ENCODE assay signal across 10 cellular contexts in the genomic region with DNA sequence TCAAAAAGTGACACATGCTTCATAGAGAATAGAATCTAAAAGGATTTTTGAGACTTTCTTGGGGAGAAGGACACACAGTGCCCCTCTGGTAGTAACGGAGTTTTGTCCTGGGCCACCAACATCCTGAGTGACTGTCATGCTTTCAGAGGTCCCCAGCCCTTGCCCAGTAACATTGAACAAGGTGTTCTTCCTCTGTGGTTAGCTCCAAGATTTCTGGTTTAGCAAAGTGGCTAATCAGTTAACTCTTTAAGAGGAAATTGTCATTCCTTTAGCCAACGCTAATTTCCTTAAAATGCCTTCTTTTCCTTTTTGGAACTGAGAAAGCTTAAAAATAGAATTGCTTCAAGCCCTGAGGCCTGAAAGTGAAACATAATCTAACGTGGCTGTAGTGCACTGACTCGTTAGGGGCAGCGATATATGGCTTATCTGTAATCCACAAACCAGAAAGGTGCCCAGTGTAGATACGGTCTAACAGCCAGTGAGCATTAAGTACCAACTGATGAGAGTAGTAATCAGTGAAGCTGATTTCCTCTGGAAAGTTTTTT. TPM values are rescaled to one million over a fixed set of nuclear protein-coding genes. Genes with fewer than 3 reads are reported as not detected.
DNase-seq lines count a peak whose midpoint lies in the region; ATAC-seq, FAIRE-seq and TF ChIP-seq lines count a peak whose summit lies in the region.
"Had no signal": no experiment of that assay in that cellular context is flagged by ENCODE, and none has a peak within 500 bp of the region (broad histone marks: within the 10 kb centered on the region; RNA-seq: fewer than 3 reads in every experiment).

No MANE protein-coding gene starts in this region.

- DNase-seq in GM18507 (ENCODE audit: extremely low spot score, insufficient read length, low read depth): no peak
- DNase-seq in Kasumi-1 (lab: John Stamatoyannopoulos, UW): peak; percentile 22 to 49
- DNase-seq in right cardiac atrium: no peak
- no peak for DNase-seq in epidermal melanocyte (ENCODE audit: insufficient read length, low spot score)
- no peak for DNase-seq in NCI-H69 (lab: John Stamatoyannopoulos, UW)
- DNase-seq in PC-9: no peak
- DNase-seq in stimulated activated CD4-positive, alpha-beta T cell treated with anti-CD3 and anti-CD28 coated beads, Interleukin-4, amount 100 ng/mL, for 1 hour: no peak

- H3K27ac ChIP-seq in right cardiac atrium (ENCODE audit: low read length) (no peak overlapping the region), PC-9 (no peak overlapping the region)
- H3K27ac ChIP-seq: HL-60, parathyroid adenoma had no signal

- peak; percentile 92 for FAIRE-seq in GM18507 (lab: Jason Lieb, UNC)

- 22% methylated on average over 6 of the region's 6 CpGs for WGBS in right cardiac atrium

- CTCF ChIA-PET in PC-9 (lab: Charles Lee): no interaction called here

- no peak for TF ChIP-seq CTCF in PC-9 (conservative IDR thresholded peaks at IDR 0.05)

- no peaks in the 10 kb centered on the region for H3K27me3 ChIP-seq in right cardiac atrium (ENCODE audit: control insufficient read depth, insufficient read depth)
- H3K27me3 ChIP-seq in PC-9 (ENCODE audit: insufficient read depth, low read depth): no peaks in the 10 kb centered on the region

- peaks cover 100% of the 10 kb centered on the region for H3K79me2 ChIP-seq in PC-9 (ENCODE audit: low read depth)

- no peak overlapping the region for H2AFZ ChIP-seq in PC-9
- H2AFZ ChIP-seq: parathyroid adenoma had no signal

- H3K4me1 ChIP-seq in right cardiac atrium (ENCODE audit: control insufficient read depth, insufficient read depth, low read length): no peaks in the 10 kb centered on the region
- H3K4me1 ChIP-seq in PC-9 (replicated peaks; ENCODE audit: insufficient read depth): peaks cover 4% of the 10 kb centered on the region; the same call in 1 of the 2 replicates
- H3K4me1 ChIP-seq: parathyroid adenoma had no signal

- ATAC-seq in GM21717 (IDR thresholded peaks at IDR 0.05; ENCODE audit: unreplicated experiment): peak; percentile 90
- peak; percentile 25 to 55 for ATAC-seq in right cardiac atrium

- POLR2A ChIA-PET in PC-9 (lab: Charles Lee; ENCODE audit: unreplicated experiment): interaction anchor here (0.6 kb wide), 1 partner anchor 269 kb away, joined by 4 read pairs; no protein-coding TSS in a partner anchor

- peaks cover 73% of the 10 kb centered on the region for H4K20me1 ChIP-seq in PC-9 (ENCODE audit: insufficient read depth)

- H3K36me3 ChIP-seq in PC-9 (ENCODE audit: low read depth): peaks cover 24% of the 10 kb centered on the region; the same call in 1 of the 2 replicates

- intact Hi-C loops in right cardiac atrium (cut with DNase I): no loop called here
- intact Hi-C loops in PC-9 (cut with micrococcal nuclease; ENCODE audit: unreplicated experiment): no loop called here

- H3K9me2 ChIP-seq in PC-9 (ENCODE audit: insufficient read depth): no peaks in the 10 kb centered on the region

- no peak overlapping the region for H3K4me2 ChIP-seq in PC-9

- H3K9me3 ChIP-seq in right cardiac atrium (ENCODE audit: control insufficient read depth, low read length) (no peaks in the 10 kb centered on the region), PC-9 (ENCODE audit: insufficient read depth, low read depth) (no peaks in the 10 kb centered on the region)

- no peak overlapping the region for H3K4me3 ChIP-seq in right cardiac atrium (ENCODE audit: low read length)
- no peak overlapping the region for H3K4me3 ChIP-seq in PC-9

- peaks cover under 1% of the 10 kb centered on the region; the same call in 1 of the 2 replicates for H3F3A ChIP-seq in PC-9 (ENCODE audit: insufficient read depth, low read depth)

- BruUV-seq in PC-9 (replicated peaks; lab: Mats Ljungman, UMichigan): no TSS peak

RNA-seq across cellular contexts. Expression of a gene that starts 7.8 kb away (rescaled TPM):
- total RNA-seq in right cardiac atrium: 10 to 100 TPM in 1 of 4 donors, 1 to 10 TPM in 3; 6.1 to 10.1 (median 7.8) TPM
- 3.9 TPM for polyA plus RNA-seq in right cardiac atrium
- 15.7 and 20.0 TPM in 2 replicates for total RNA-seq in PC-9 (2021)

Comparison
In these comparisons a context has a peak if more than half of its experiments do, and no peak if none do; other contexts are left out.
1. DNase-seq: peak in Kasumi-1 (2 of 2); none in GM18507 (single experiment), right cardiac atrium (0 of 3), epidermal melanocyte (single experiment), NCI-H69 (single experiment), PC-9 (0 of 2) and stimulated activated CD4-positive, alpha-beta T cell treated with anti-CD3 and anti-CD28 coated beads, Interleukin-4, amount 100 ng/mL, for 1 hour (single experiment).